Comparison of ENCODE assay signal across 8 cellular contexts in the genomic region with DNA sequence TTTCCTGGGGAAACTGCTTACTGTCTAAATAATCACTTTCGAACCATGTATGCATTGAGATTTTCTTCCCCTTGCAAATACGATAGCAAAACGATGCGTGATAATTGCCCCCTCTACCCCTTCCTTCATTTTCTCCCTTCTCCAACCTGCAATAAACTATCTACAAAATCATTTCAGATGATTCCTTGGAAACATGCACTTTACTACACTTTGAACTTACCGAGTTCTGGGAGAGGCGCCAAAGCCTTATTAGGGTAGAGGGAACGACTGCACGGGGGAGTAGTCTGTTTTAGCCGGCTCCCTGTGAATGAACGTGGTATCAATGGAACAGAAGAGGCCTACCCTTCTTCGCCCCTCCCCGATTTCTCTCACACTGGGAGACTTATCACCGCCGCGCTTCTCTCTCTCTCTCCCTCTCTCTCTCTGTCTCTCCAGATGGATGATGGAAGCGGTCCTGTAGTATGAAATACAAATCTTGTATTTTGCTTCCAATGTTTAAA. TPM values are rescaled to one million over a fixed set of nuclear protein-coding genes. Genes with fewer than 3 reads are reported as not detected.
DNase-seq lines count a peak whose midpoint lies in the region; ATAC-seq and TF ChIP-seq lines count a peak whose summit lies in the region.

Gene FGFBP3 (minus strand): TSS at position 309 of the 500 bp plus-strand sequence. CDS start 517 bp downstream, outside the sequence.

- H3K27ac ChIP-seq in GM23338 (ENCODE audit: low read depth), result peak within 1 kb of the TSS; percentile 67; the same call in 1 of the 2 replicates

- H3K27me3 ChIP-seq in GM23338 (ENCODE audit: insufficient read depth), result no peaks in the 10 kb centered on the region

- H3K36me3 Mint-ChIP-seq in GM23338 (ENCODE audit: low read depth), result peaks cover 41% of the 10 kb centered on the region
- peaks cover 30% of the 10 kb centered on the region for H3K36me3 Mint-ChIP-seq in neural crest cell (ENCODE audit: low read depth)

- H3K4me1 Mint-ChIP-seq in GM23338 (peaks cover 26% of the 10 kb centered on the region), neural crest cell (peaks cover 46% of the 10 kb centered on the region)

- peak within 1 kb of the TSS; percentile 82 for H3K4me3 ChIP-seq in GM23338
- peak within 1 kb of the TSS; percentile 69 for H3K4me3 ChIP-seq in fibroblast of villous mesenchyme (ENCODE audit: low read depth, low read length)

- TF ChIP-seq CTCF in GM23338 (conservative IDR thresholded peaks at IDR 0.05; ENCODE audit: low read depth in 2 of 2), result no peak
- TF ChIP-seq CTCF in fibroblast of villous mesenchyme (IDR thresholded peaks at IDR 0.05; ENCODE audit: insufficient read depth, low read depth, low read length), result no peak
- TF ChIP-seq CTCF in neural crest cell (conservative IDR thresholded peaks at IDR 0.05), result no peak

- H4K20me1 ChIP-seq in GM23338 (replicated peaks; ENCODE audit: insufficient read depth), result no peaks in the 10 kb centered on the region

- peak within 1 kb of the TSS; percentile 92 for H3K4me2 ChIP-seq in GM23338

- no peaks in the 10 kb centered on the region for H3K9me2 ChIP-seq in GM23338 (ENCODE audit: insufficient read depth)

- peak within 1 kb of the TSS; percentile 43 for H3K27ac Mint-ChIP-seq in GM23338
- H3K27ac Mint-ChIP-seq in neural crest cell (ENCODE audit: unreplicated experiment), result peak within 1 kb of the TSS; percentile 91

- H2AFZ ChIP-seq in GM23338, result peak within 1 kb of the TSS; percentile 25; the same call in 1 of the 2 replicates

- H3K4me1 ChIP-seq in GM23338 (ENCODE audit: insufficient read depth), result peaks cover 21% of the 10 kb centered on the region

- H3K27me3 Mint-ChIP-seq in GM23338 (ENCODE audit: insufficient read depth, low read depth, poor library complexity), result peaks cover 13% of the 10 kb centered on the region
- H3K27me3 Mint-ChIP-seq in neural crest cell (ENCODE audit: low read depth), result no peaks in the 10 kb centered on the region

- H3K4me3 Mint-ChIP-seq in GM23338, result peak within 1 kb of the TSS; percentile 87
- peak within 1 kb of the TSS; percentile 99 for H3K4me3 Mint-ChIP-seq in neural crest cell

- peaks cover 23% of the 10 kb centered on the region for H3K79me2 ChIP-seq in GM23338 (replicated peaks; ENCODE audit: insufficient read depth)

- no peaks in the 10 kb centered on the region for H3F3A ChIP-seq in GM23338 (replicated peaks; ENCODE audit: low read depth)

- H3K36me3 ChIP-seq in GM23338 (ENCODE audit: insufficient read depth), result peaks cover 8% of the 10 kb centered on the region; the same call in 1 of the 2 replicates

- H3K9me3 Mint-ChIP-seq in GM23338 (peaks cover 3% of the 10 kb centered on the region; the same call in 2 of the 3 replicates), neural crest cell (peaks cover 4% of the 10 kb centered on the region)

- ATAC-seq in GM23338, result peak; percentile 66
- no peak for ATAC-seq in HG03175 (IDR thresholded peaks at IDR 0.05; ENCODE audit: unreplicated experiment)
- ATAC-seq in HG02840 (IDR thresholded peaks at IDR 0.05; ENCODE audit: low FRiP score, unreplicated experiment), result no peak

- DNase-seq in AG20443 (ENCODE audit: low spot score) (peak; percentile 19), GM23338 (ENCODE audit: low spot score) (peak; percentile 85), NCI-H510A (lab: John Stamatoyannopoulos, UW) (peak; percentile 70), fibroblast of villous mesenchyme (ENCODE audit: low read depth) (peak; percentile 48), neural crest cell (ENCODE audit: low read depth, low spot score) (peak; percentile 60)
- peak; percentile 22 for DNase-seq in activated CD8-positive, alpha-beta memory T cell treated with anti-CD3 and anti-CD28 coated beads, Interleukin-2, amount 50 U/mL, for 4 hours

TF ChIP-seq in GM23338, 12 proteins besides CTCF, POLR2A, EP300 and RAD21:
- TF ChIP-seq POLR2AphosphoS5 (IDR thresholded peaks at IDR 0.05; ENCODE audit: low read depth), result peak; percentile 45; the same call in 1 of the 2 replicates
- TF ChIP-seq CREB1 (CRISPR knock-in tag; IDR thresholded peaks at IDR 0.05; ENCODE audit: low read depth), result no peak

RNA-seq across cellular contexts. Expression of gene FGFBP3, which starts in this region (rescaled TPM):
- 73.2 and 73.9 TPM in 2 replicates for total RNA-seq in GM23338 (2014; rRNA removed; shearing (Covaris generic))
- polyA plus RNA-seq in GM23338 (2016; fragmentation: Nextera tagmentation; extraction: Ambion mirVana), result 65.7 and 71.9 TPM in 2 replicates
- total RNA-seq in fibroblast of villous mesenchyme (0.86 and 0.97 TPM in 2 replicates), neural crest cell (413 and 420 TPM in 2 replicates)

Comparison
In these comparisons a context has a peak if more than half of its experiments do, and no peak if none do; other contexts are left out.
1. RNA of gene FGFBP3 (total RNA-seq): 413 to 420 TPM in neural crest cell and 73.2 to 73.9 TPM in GM23338; 0.86 to 0.97 TPM in fibroblast of villous mesenchyme; every median in the first group is over 10 times any median in the second.
2. Peak in DNase-seq and H3K4me3 ChIP-seq in fibroblast of villous mesenchyme; RNA of the gene not detected or under 1 TPM.
3. DNase-seq: peak in every context shown above with its lines; median percentile 85 in GM23338; 70 in NCI-H510A; 60 in neural crest cell; 48 in fibroblast of villous mesenchyme; 22 in activated CD8-positive, alpha-beta memory T cell treated with anti-CD3 and anti-CD28 coated beads, Interleukin-2, amount 50 U/mL, for 4 hours; 19 in AG20443.